25 cellular contexts compared by ENCODE assay signal in genomic region chr14:94944636-94945258, GRCh38.
"Had no signal": no experiment of that assay in that cellular context is flagged by ENCODE, and none has a peak within 500 bp of the region (broad histone marks: within the 10 kb centered on the region; RNA-seq: fewer than 3 reads in every experiment).

No MANE protein-coding gene starts in this region.

- ATAC-seq: Right ventricle myocardium inferior, SK-N-SH treated with all-trans-retinoic acid at 6 μM for 48 hours, WTC11 had no signal

- DNase-seq: activated CD4-positive, alpha-beta T cell treated with anti-CD3 and anti-CD28 coated beads for 48 hours; activated CD4-positive, CD25-positive, alpha-beta regulatory T cell treated with anti-CD3 and anti-CD28 coated beads, Interleukin-2, amount 50 U/mL, for 72 hours; activated CD8-positive, alpha-beta memory T cell treated with anti-CD3 and anti-CD28 coated beads for 24 hours; activated naive CD4-positive, alpha-beta T cell treated with anti-CD3 and anti-CD28 coated beads, Interleukin-2, amount 50 U/mL, for 16 hours; activated naive CD8-positive, alpha-beta T cell treated with anti-CD3 and anti-CD28 coated beads, Interleukin-2, amount 10 ng/mL, durations not matched to agents 7 days and 5 days; activated T-cell treated with anti-CD3 and anti-CD28 coated beads, Interleukin-2, amount 50 U/mL, for 48 hours; adrenal gland; anterior cingulate cortex; caudate nucleus; MG63; NCI-H1105; NCI-H1436; NCI-H1694 treated with DMSO at 0.1 percent for 48 hours; NCI-H2029 treated with DMSO at 0.1 percent for 48 hours; NCI-H345; NCI-H510A; PC-9; RPMI8226; T-helper 9 cell had no signal

- H3K4me3 Mint-ChIP-seq: activated CD4-positive, alpha-beta memory T cell treated with anti-CD3 and anti-CD28 coated beads for 36 hours; T-helper 1 cell treated with Interleukin-12 subunit alpha and Interleukin-12 subunit beta and Interleukin-4 antibody, amounts not matched to agents 30 μg/mL and 1 μg/mL, for 36 hours; WTC11 had no signal

- H3K27ac Mint-ChIP-seq: activated CD4-positive, alpha-beta memory T cell treated with anti-CD3 and anti-CD28 coated beads for 36 hours; T-helper 1 cell treated with Interleukin-12 subunit alpha and Interleukin-12 subunit beta and Interleukin-4 antibody, amounts not matched to agents 30 μg/mL and 1 μg/mL, for 36 hours; WTC11 had no signal

- H3K9me3 Mint-ChIP-seq: T-helper 1 cell treated with Interleukin-12 subunit alpha and Interleukin-12 subunit beta and Interleukin-4 antibody, amounts not matched to agents 30 μg/mL and 1 μg/mL, for 36 hours had no signal

- H3K27me3 Mint-ChIP-seq: activated CD4-positive, alpha-beta memory T cell treated with anti-CD3 and anti-CD28 coated beads for 36 hours had no signal

- H3K4me1 Mint-ChIP-seq: WTC11 had no signal

- H3K36me3 Mint-ChIP-seq: activated CD4-positive, alpha-beta memory T cell treated with anti-CD3 and anti-CD28 coated beads for 36 hours; WTC11 had no signal

- H3K4me3 ChIP-seq: adrenal gland, breast epithelium, MG63, PC-9 had no signal
